In the genomic region with DNA sequence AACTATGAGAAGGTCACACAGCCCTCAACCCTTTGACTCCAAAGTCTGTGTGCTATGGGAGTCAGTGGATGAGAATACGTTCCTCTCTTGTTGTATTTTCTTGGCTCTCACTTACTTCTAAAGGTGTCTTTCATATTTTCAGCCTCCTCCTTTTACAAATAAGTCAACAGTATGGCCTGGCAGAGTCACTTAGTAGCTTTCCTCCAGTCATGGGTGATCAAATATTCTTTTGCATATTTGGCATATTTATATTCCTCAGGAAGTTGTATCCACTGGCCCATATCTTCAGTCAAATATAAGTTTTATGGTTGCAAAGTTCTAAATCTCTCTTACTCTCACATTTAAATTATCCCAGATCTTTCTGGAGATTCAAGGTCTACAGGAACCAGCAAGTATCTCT, we compare ENCODE assay signal across 1 cellular context.
TF ChIP-seq lines count a peak whose summit lies in the region.

No MANE protein-coding gene starts in this region.

TF ChIP-seq in GM23338, 12 proteins besides CTCF, POLR2A, EP300 and RAD21:
- TF ChIP-seq EZH2phosphoT487 (IDR thresholded peaks at IDR 0.05; ENCODE audit: unreplicated experiment), result no peak
